ENCODE assay signal across 1 cellular context in the genomic region with DNA sequence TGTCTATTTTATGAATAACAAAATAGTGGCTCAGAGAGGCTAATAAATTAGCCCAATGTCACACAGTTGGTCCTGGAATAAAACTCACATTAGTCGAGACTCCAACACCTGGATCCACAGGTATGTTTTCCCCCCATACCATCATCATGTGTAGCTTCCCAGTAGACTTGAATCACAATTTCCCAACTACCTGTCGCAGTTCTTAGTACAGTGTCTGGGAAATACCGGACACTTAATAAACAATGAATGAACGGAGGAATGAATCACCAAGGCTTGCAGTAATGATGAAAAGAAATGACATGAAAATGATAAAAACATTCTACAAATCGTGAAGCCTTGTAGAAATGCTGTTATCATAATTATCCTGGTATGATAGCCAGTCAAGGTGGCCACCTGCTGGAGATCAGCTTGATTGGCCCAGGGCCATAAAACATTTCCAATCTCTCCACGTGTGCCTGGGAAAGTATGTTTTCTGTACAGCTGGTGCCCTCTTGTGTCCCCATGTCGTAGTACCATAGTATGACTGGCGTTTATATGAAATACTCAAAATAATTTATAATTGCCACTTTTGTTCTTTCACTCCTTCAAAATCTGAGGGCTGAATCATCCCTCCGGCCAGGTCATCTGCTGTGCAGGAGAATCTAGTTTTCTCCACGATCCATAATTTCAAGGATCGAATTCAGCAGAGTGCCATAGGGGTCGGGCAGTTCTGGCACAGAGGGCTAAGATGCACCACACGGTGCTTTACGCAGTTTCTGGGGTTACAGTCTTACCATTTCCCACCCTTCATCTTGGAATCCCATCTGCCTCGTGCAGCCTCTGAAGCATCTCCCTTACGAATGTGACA.
TF ChIP-seq lines count a peak whose summit lies in the region.

No MANE protein-coding gene starts in this region.

TF ChIP-seq in liver, 16 proteins besides CTCF, POLR2A, EP300 and RAD21 (continued from another document):
- TF ChIP-seq, protein P1, sequence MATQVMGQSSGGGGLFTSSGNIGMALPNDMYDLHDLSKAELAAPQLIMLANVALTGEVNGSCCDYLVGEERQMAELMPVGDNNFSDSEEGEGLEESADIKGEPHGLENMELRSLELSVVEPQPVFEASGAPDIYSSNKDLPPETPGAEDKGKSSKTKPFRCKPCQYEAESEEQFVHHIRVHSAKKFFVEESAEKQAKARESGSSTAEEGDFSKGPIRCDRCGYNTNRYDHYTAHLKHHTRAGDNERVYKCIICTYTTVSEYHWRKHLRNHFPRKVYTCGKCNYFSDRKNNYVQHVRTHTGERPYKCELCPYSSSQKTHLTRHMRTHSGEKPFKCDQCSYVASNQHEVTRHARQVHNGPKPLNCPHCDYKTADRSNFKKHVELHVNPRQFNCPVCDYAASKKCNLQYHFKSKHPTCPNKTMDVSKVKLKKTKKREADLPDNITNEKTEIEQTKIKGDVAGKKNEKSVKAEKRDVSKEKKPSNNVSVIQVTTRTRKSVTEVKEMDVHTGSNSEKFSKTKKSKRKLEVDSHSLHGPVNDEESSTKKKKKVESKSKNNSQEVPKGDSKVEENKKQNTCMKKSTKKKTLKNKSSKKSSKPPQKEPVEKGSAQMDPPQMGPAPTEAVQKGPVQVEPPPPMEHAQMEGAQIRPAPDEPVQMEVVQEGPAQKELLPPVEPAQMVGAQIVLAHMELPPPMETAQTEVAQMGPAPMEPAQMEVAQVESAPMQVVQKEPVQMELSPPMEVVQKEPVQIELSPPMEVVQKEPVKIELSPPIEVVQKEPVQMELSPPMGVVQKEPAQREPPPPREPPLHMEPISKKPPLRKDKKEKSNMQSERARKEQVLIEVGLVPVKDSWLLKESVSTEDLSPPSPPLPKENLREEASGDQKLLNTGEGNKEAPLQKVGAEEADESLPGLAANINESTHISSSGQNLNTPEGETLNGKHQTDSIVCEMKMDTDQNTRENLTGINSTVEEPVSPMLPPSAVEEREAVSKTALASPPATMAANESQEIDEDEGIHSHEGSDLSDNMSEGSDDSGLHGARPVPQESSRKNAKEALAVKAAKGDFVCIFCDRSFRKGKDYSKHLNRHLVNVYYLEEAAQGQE (IDR thresholded peaks at IDR 0.05), result no peak
- TF ChIP-seq EGR1 (IDR thresholded peaks at IDR 0.05; ENCODE audit: low read depth in 2 of 2) (no peak), FOXA1 (IDR thresholded peaks at IDR 0.05) (no peak), HNF4G (IDR thresholded peaks at IDR 0.05) (no peak), MAX (IDR thresholded peaks at IDR 0.05) (no peak)
